In the genomic region with DNA sequence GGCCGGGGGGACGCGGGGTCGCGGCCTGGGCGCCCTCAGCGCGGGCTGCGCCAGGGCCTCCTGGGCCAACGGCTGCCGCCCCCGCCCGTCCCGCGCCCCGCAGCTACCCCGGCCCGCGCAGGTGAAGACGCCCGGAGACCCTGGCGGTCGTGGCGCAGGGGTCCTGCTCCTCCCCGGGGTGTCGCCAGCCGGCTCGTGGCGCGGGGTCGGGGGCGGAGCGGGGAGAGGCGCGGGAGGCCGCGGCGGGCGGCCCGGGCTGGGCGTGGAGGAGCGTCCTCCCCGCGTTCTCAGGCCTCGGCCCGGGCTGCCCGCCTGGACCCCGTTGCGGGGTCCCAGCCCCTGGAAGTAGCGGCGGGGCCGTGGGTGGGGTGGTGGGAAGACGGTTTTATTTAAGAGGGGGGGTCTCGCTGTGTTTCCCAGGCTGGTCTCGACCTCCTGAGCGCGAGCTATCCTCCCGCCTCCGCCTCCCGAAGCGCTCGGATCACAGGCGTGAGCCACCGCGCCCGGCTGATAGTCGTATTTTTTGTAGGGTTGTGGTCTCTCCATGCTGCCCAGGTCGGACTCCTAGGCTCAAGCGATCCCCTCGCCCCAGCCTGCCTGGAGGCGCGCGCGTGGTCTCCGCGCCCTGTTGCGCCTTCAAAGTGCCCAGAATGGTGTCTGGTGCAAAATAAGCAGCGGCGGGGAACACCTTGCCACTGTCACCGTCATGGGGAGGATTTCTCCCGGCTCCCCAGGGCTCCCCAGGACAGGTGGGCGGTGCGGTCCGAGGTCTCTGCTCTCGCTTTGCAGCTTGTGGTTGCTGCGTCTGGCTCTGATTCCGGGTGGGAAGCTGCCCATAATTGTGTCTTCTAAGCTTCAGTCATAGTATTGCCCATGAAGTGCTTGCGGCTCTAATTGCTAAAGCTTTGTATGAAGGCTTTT, we compare ENCODE assay signal across 8 cellular contexts. TPM values are rescaled to one million over a fixed set of nuclear protein-coding genes. Genes with fewer than 3 reads are reported as not detected.
DNase-seq lines count a peak whose midpoint lies in the region; ATAC-seq and TF ChIP-seq lines count a peak whose summit lies in the region.

No MANE protein-coding gene starts in this region.

- H3K4me1 ChIP-seq in CD4-positive, CD25-positive, alpha-beta regulatory T cell (ENCODE audit: control insufficient read depth, insufficient read depth, low read length, poor library complexity, severe bottlenecking), result peaks cover 41% of the 10 kb centered on the region
- H3K4me1 ChIP-seq in duodenal mucosa (ENCODE audit: control insufficient read depth in 1 of 2, insufficient read depth in 2 of 2, low read length in 2 of 2) (peaks cover 31% of the 10 kb centered on the region in 2 donors), tibial nerve (peaks cover 0 to 71% (median 31%) of the 10 kb centered on the region in 4 donors)

- H3K4me1 Mint-ChIP-seq in CD4-positive, CD25-positive, alpha-beta regulatory T cell, result peaks cover 34 to 70% (median 48%) of the 10 kb centered on the region in 4 donors

- DNase-seq in CD4-positive, CD25-positive, alpha-beta regulatory T cell, result peak; percentile 9 to 41 (median 13)
- peak; percentile 56 for DNase-seq in GM20000 (ENCODE audit: low spot score)
- peak; percentile 65 for DNase-seq in HuH-7.5 (ENCODE audit: low spot score)
- DNase-seq in myocyte (ENCODE audit: low read depth), result peak; percentile 59
- DNase-seq in tibial nerve (ENCODE audit: low spot score in 2 of 2), result no peak
- DNase-seq in DMS114 treated with DMSO at 0.1 percent for 48 hours (lab: John Stamatoyannopoulos, UW; ENCODE audit: unreplicated experiment), result no peak

- H3K9me3 Mint-ChIP-seq in CD4-positive, CD25-positive, alpha-beta regulatory T cell, result no peaks in the 10 kb centered on the region

- peak overlapping the region; percentile 74 for H3K4me3 ChIP-seq in CD4-positive, CD25-positive, alpha-beta regulatory T cell (ENCODE audit: low read depth, low read length)
- H3K4me3 ChIP-seq in WI38 (ENCODE audit: low read depth, low read length) (peak overlapping the region; percentile 91), duodenal mucosa (ENCODE audit: low read depth in 1 of 2, low read length in 2 of 2) (peak overlapping the region; percentile 84 to 91), tibial nerve (peak overlapping the region; percentile 53 to 98 (median 74))

- peak overlapping the region in 2 of 3 donors; percentile 85 to 94 for H3K27ac Mint-ChIP-seq in CD4-positive, CD25-positive, alpha-beta regulatory T cell

- 1 to 2% methylated on average over 10 to 29 of the region's 88 CpGs for WGBS in tibial nerve, 2 donors

- peak overlapping the region; percentile 77 to 89 for H3K9ac ChIP-seq in duodenal mucosa (ENCODE audit: low read depth in 1 of 2, low read length in 2 of 2)

- no peaks in the 10 kb centered on the region for H3K9me3 ChIP-seq in CD4-positive, CD25-positive, alpha-beta regulatory T cell (ENCODE audit: control insufficient read depth in 2 of 2, low read length in 2 of 2)
- H3K9me3 ChIP-seq in duodenal mucosa (ENCODE audit: control insufficient read depth in 1 of 2, low read length in 2 of 2) (no peaks in the 10 kb centered on the region), tibial nerve (no peaks in the 10 kb centered on the region)

- no peak for TF ChIP-seq EP300 in tibial nerve (IDR thresholded peaks at IDR 0.05)

- peaks cover 9% of the 10 kb centered on the region for H3K27me3 Mint-ChIP-seq in CD4-positive, CD25-positive, alpha-beta regulatory T cell

- peak overlapping the region; percentile 47 for H3K27ac ChIP-seq in CD4-positive, CD25-positive, alpha-beta regulatory T cell (ENCODE audit: insufficient read depth, low read length, poor library complexity, severe bottlenecking)
- H3K27ac ChIP-seq in duodenal mucosa (ENCODE audit: low read depth, low read length) (peak overlapping the region; percentile 50), tibial nerve (peak overlapping the region; percentile 79 to 93 (median 82))

- H3K36me3 ChIP-seq in CD4-positive, CD25-positive, alpha-beta regulatory T cell (ENCODE audit: control insufficient read depth, insufficient read depth, low read length), result peaks cover 3% of the 10 kb centered on the region
- H3K36me3 ChIP-seq in duodenal mucosa (ENCODE audit: control insufficient read depth in 1 of 2, insufficient read depth in 2 of 2, low read length in 2 of 2) (no peaks in the 10 kb centered on the region), tibial nerve (no peaks in the 10 kb centered on the region)

- H3K4me3 Mint-ChIP-seq in CD4-positive, CD25-positive, alpha-beta regulatory T cell, result peak overlapping the region; percentile 91 to 99 (median 96)

- ATAC-seq in CD4-positive, CD25-positive, alpha-beta regulatory T cell (ENCODE audit: low read depth in 2 of 2), result no peak

- TF ChIP-seq CTCF in GM20000 (IDR thresholded peaks at IDR 0.05; ENCODE audit: extremely low read depth, missing control alignments) (no peak), WI38 (IDR thresholded peaks at IDR 0.05; ENCODE audit: low read depth, low read length) (no peak), tibial nerve (IDR thresholded peaks at IDR 0.05) (peak in 1 of 5 experiments; percentile 4)

- TF ChIP-seq POLR2A in tibial nerve (IDR thresholded peaks at IDR 0.05), result no peak

- H3K36me3 Mint-ChIP-seq in CD4-positive, CD25-positive, alpha-beta regulatory T cell, result peaks cover 10% of the 10 kb centered on the region

- H3K27me3 ChIP-seq in CD4-positive, CD25-positive, alpha-beta regulatory T cell (ENCODE audit: control insufficient read depth, insufficient read depth, low read length), result no peaks in the 10 kb centered on the region
- H3K27me3 ChIP-seq in duodenal mucosa (ENCODE audit: control insufficient read depth in 1 of 2, insufficient read depth in 2 of 2, low read length in 2 of 2) (no peaks in the 10 kb centered on the region), tibial nerve (no peaks in the 10 kb centered on the region)

RNA-seq across cellular contexts. Expression of a gene that starts 15.3 kb away (rescaled TPM):
- total RNA-seq in CD4-positive, CD25-positive, alpha-beta regulatory T cell, result 90.0 TPM
- polyA plus RNA-seq in CD4-positive, CD25-positive, alpha-beta regulatory T cell, result 10 to 100 TPM; 46.8 to 56.1 (median 53.7) TPM
- total RNA-seq in myocyte (205 and 236 TPM in 2 replicates), tibial nerve (100 to 1,000 TPM; 243 to 263 (median 244) TPM)
- polyA plus RNA-seq in myocyte (2012), result 153 TPM

RNA-seq across cellular contexts. Expression of a gene that starts 59.3 kb away (rescaled TPM):
- total RNA-seq in CD4-positive, CD25-positive, alpha-beta regulatory T cell, result 67.8 TPM
- 10 to 100 TPM; 23.9 to 30.8 (median 28.4) TPM for polyA plus RNA-seq in CD4-positive, CD25-positive, alpha-beta regulatory T cell
- total RNA-seq in myocyte, result 47.6 and 57.2 TPM in 2 replicates
- 48.5 TPM for polyA plus RNA-seq in myocyte (2012)
- 10 to 100 TPM; 29.8 to 50.2 (median 38.3) TPM for total RNA-seq in tibial nerve

Comparison
In these comparisons a context has a peak if more than half of its experiments do, and no peak if none do; other contexts are left out.
1. DNase-seq: peak in CD4-positive, CD25-positive, alpha-beta regulatory T cell (3 of 3), GM20000 (single experiment), HuH-7.5 (single experiment) and myocyte (single experiment); none in tibial nerve (0 of 2) and DMS114 treated with DMSO at 0.1 percent for 48 hours (single experiment).
2. Peak in every context shown above with its lines, with median percentiles within 50 percentile points of each other: H3K27ac ChIP-seq and H3K4me3 ChIP-seq.